In the genomic region with DNA sequence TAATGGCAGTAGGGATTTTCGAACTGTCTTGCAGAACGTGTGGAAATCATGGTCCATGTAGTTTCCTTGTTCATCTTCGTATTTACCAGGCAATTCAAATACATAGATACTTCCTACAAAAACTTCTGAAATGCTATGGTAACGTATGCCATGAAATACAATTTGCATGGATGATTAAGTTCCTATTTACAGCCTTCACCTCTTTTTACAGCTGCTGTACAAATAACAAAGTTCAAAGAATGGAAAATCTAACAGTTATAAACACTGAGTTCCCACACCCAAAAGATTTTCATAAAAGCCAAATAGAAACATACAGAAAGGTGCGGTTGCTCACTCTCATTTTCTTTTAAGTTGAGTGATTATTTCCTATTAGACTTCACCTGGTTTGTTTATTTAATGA, we compare ENCODE assay signal across 17 cellular contexts.
A peak's percentile ranks its signal among the peaks of the same experiment; 100 is the strongest.
DNase-seq lines count a peak whose midpoint lies in the region; ATAC-seq, FAIRE-seq and TF ChIP-seq lines count a peak whose summit lies in the region.
"Had no signal": no experiment of that assay in that cellular context is flagged by ENCODE, and none has a peak within 500 bp of the region (broad histone marks: within the 10 kb centered on the region; RNA-seq: fewer than 3 reads in every experiment).

No MANE protein-coding gene starts in this region.

- no peaks in the 10 kb centered on the region for H3K79me2 ChIP-seq in astrocyte (ENCODE audit: insufficient read depth, low read length)

- no peaks in the 10 kb centered on the region for H4K20me1 ChIP-seq in astrocyte (ENCODE audit: insufficient read depth, low read length)

- no peak for TF ChIP-seq EP300 in transverse colon (IDR thresholded peaks at IDR 0.05; ENCODE audit: low read depth)

- CTCF ChIA-PET in activated CD8-positive, alpha-beta T cell treated with anti-CD3 and anti-CD28 coated beads for 36 hours (lab: Charles Lee): interaction anchor here (1.4 kb wide), 1 partner anchor 14 kb away, joined by 3 read pairs; no protein-coding TSS in a partner anchor

- no peak overlapping the region for H3K27ac ChIP-seq in astrocyte (ENCODE audit: low read depth, low read length)
- H3K27ac ChIP-seq in transverse colon: peak overlapping the region in 3 of 4 donors; percentile 47 to 62 (median 56)
- H3K27ac ChIP-seq in effector memory CD4-positive, alpha-beta T cell (ENCODE audit: insufficient read depth, low read length, poor library complexity, severe bottlenecking): no peak overlapping the region
- H3K27ac ChIP-seq in ascending aorta: no peak overlapping the region

- in situ Hi-C loops in transverse colon (cut with MboI; ENCODE audit: low pct_ligation_motif_present in 1 of 4, low pct_unique_long_range_greater_than_20kb in 1 of 4, low sequenced_read_pairs in 3 of 4): loop anchor here in 1 of 4 donors (5.0 kb wide), 1 partner anchor 54 kb away; no protein-coding TSS in a partner anchor

- WGBS in transverse colon (ENCODE audit: low coverage in 1 of 2), 2 donors: 27 to 40% methylated on average over 5 of the region's 5 CpGs

- TF ChIP-seq POLR2A in transverse colon (IDR thresholded peaks at IDR 0.05): no peak

- H3K36me3 Mint-ChIP-seq in astrocyte (ENCODE audit: low read depth, unreplicated experiment): no peaks in the 10 kb centered on the region
- peaks cover 30% of the 10 kb centered on the region for H3K36me3 Mint-ChIP-seq in activated CD8-positive, alpha-beta T cell treated with anti-CD3 and anti-CD28 coated beads for 36 hours (ENCODE audit: low read depth)

- H3K4me1 ChIP-seq in astrocyte (ENCODE audit: insufficient read depth, low read length) (no peaks in the 10 kb centered on the region), mucosa of descending colon (ENCODE audit: low read depth) (peaks cover 4% of the 10 kb centered on the region), transverse colon (peaks cover 0 to 8% (median 4%) of the 10 kb centered on the region in 4 donors), ascending aorta (no peaks in the 10 kb centered on the region)
- no peaks in the 10 kb centered on the region for H3K4me1 ChIP-seq in effector memory CD4-positive, alpha-beta T cell (ENCODE audit: control insufficient read depth, insufficient read depth, low read length, poor library complexity, severe bottlenecking)
- H3K4me1 ChIP-seq: Caco-2 had no signal

- DNase-seq in GM18507 (ENCODE audit: extremely low spot score, insufficient read length, low read depth) (no peak), astrocyte (ENCODE audit: low read depth) (no peak), mucosa of descending colon (no peak), transverse colon (no peak), ascending aorta (ENCODE audit: low spot score in 2 of 2) (no peak)
- no peak for DNase-seq in activated CD8-positive, alpha-beta T cell treated with anti-CD3 and anti-CD28 coated beads for 36 hours
- no peak for DNase-seq in effector memory CD4-positive, alpha-beta T cell
- DNase-seq: C1 segment of cervical spinal cord; Caco-2; CD4-positive, alpha-beta memory T cell; DMS153; DND-41; H9 had no signal

- H3K36me3 ChIP-seq in astrocyte (ENCODE audit: insufficient read depth, low read length) (no peaks in the 10 kb centered on the region), mucosa of descending colon (ENCODE audit: low read depth) (no peaks in the 10 kb centered on the region), transverse colon (no peaks in the 10 kb centered on the region), ascending aorta (no peaks in the 10 kb centered on the region)
- no peaks in the 10 kb centered on the region for H3K36me3 ChIP-seq in effector memory CD4-positive, alpha-beta T cell (ENCODE audit: control insufficient read depth, insufficient read depth, low read length)

- H3K4me3 ChIP-seq in astrocyte (ENCODE audit: insufficient read depth, low read depth, low read length) (no peak overlapping the region), mucosa of descending colon (no peak overlapping the region), transverse colon (no peak overlapping the region), ascending aorta (no peak overlapping the region)
- no peak overlapping the region for H3K4me3 ChIP-seq in effector memory CD4-positive, alpha-beta T cell (ENCODE audit: insufficient read depth, low read depth, low read length, poor library complexity, severe bottlenecking)
- H3K4me3 ChIP-seq: GM23338 had no signal

- H3K4me1 Mint-ChIP-seq in astrocyte (ENCODE audit: low read depth, unreplicated experiment): no peaks in the 10 kb centered on the region
- H3K4me1 Mint-ChIP-seq in activated CD8-positive, alpha-beta T cell treated with anti-CD3 and anti-CD28 coated beads for 36 hours (ENCODE audit: low read depth): no peaks in the 10 kb centered on the region
- H3K4me1 Mint-ChIP-seq: GM23338 had no signal

- no peak overlapping the region for H3K4me3 Mint-ChIP-seq in astrocyte (ENCODE audit: unreplicated experiment)
- no peak overlapping the region for H3K4me3 Mint-ChIP-seq in activated CD8-positive, alpha-beta T cell treated with anti-CD3 and anti-CD28 coated beads for 36 hours
- H3K4me3 Mint-ChIP-seq: GM23338, H9 had no signal

- TF ChIP-seq CTCF in astrocyte (IDR thresholded peaks at IDR 0.05; ENCODE audit: insufficient read depth, low read depth, low read length): no peak
- no peak for TF ChIP-seq CTCF in mucosa of descending colon (IDR thresholded peaks at IDR 0.05)
- TF ChIP-seq CTCF in transverse colon (IDR thresholded peaks at IDR 0.05): no peak
- TF ChIP-seq CTCF in activated CD8-positive, alpha-beta T cell treated with anti-CD3 and anti-CD28 coated beads for 36 hours (IDR thresholded peaks at IDR 0.05): no peak
- TF ChIP-seq CTCF in ascending aorta (IDR thresholded peaks at IDR 0.05): no peak

- FAIRE-seq in GM18507 (lab: Jason Lieb, UNC) (peak; percentile 64), astrocyte (lab: Jason Lieb, UNC) (peak; percentile 23)
- FAIRE-seq: G401.6 had no signal

- no peak overlapping the region for H3K4me2 ChIP-seq in astrocyte (ENCODE audit: low read length)
- H3K4me2 ChIP-seq: GM23338 had no signal

- POLR2A ChIA-PET in activated CD8-positive, alpha-beta T cell treated with anti-CD3 and anti-CD28 coated beads for 36 hours (lab: Charles Lee): no interaction called here

- ATAC-seq in mucosa of descending colon: peak; percentile 95
- no peak for ATAC-seq in activated CD8-positive, alpha-beta T cell treated with anti-CD3 and anti-CD28 coated beads for 36 hours
- no peak for ATAC-seq in HG02840 (IDR thresholded peaks at IDR 0.05; ENCODE audit: low FRiP score, unreplicated experiment)
- ATAC-seq: GM23338, HCT116 had no signal

- H3K9me3 Mint-ChIP-seq in astrocyte (ENCODE audit: unreplicated experiment): peaks cover 4% of the 10 kb centered on the region
- H3K9me3 Mint-ChIP-seq in activated CD8-positive, alpha-beta T cell treated with anti-CD3 and anti-CD28 coated beads for 36 hours: peaks cover 22% of the 10 kb centered on the region

- H3K9ac ChIP-seq in astrocyte (ENCODE audit: low read length): no peak overlapping the region

- H2AFZ ChIP-seq in astrocyte (ENCODE audit: low read depth, low read length): no peak overlapping the region
- H2AFZ ChIP-seq: GM23338 had no signal

- no peaks in the 10 kb centered on the region for H3K27me3 Mint-ChIP-seq in astrocyte (ENCODE audit: low read depth, unreplicated experiment)
- no peaks in the 10 kb centered on the region for H3K27me3 Mint-ChIP-seq in activated CD8-positive, alpha-beta T cell treated with anti-CD3 and anti-CD28 coated beads for 36 hours
- H3K27me3 Mint-ChIP-seq: CD4-positive, alpha-beta memory T cell had no signal

- H3K27me3 ChIP-seq in astrocyte (ENCODE audit: insufficient read depth, low read length) (no peaks in the 10 kb centered on the region), transverse colon (no peaks in the 10 kb centered on the region), ascending aorta (no peaks in the 10 kb centered on the region)
- no peaks in the 10 kb centered on the region for H3K27me3 ChIP-seq in effector memory CD4-positive, alpha-beta T cell (replicated peaks; ENCODE audit: control insufficient read depth, insufficient read depth, low read length, poor library complexity, severe bottlenecking)

- H3K27ac Mint-ChIP-seq in astrocyte (ENCODE audit: unreplicated experiment): no peak overlapping the region
- no peak overlapping the region for H3K27ac Mint-ChIP-seq in activated CD8-positive, alpha-beta T cell treated with anti-CD3 and anti-CD28 coated beads for 36 hours
- H3K27ac Mint-ChIP-seq: GM23338, H9 had no signal

- H3K9me3 ChIP-seq in astrocyte (ENCODE audit: insufficient read depth, low read depth, low read length) (no peaks in the 10 kb centered on the region), mucosa of descending colon (peaks cover 6% of the 10 kb centered on the region), transverse colon (peaks cover 0 to 6% of the 10 kb centered on the region in 2 donors), ascending aorta (peaks cover 0 to 11% of the 10 kb centered on the region in 2 donors)
- no peaks in the 10 kb centered on the region for H3K9me3 ChIP-seq in effector memory CD4-positive, alpha-beta T cell (ENCODE audit: control insufficient read depth, low read length)

- intact Hi-C loops in mucosa of descending colon (cut with DNase I, micrococcal nuclease): no loop called here
- intact Hi-C loops in transverse colon (cut with DNase I; ENCODE audit: low total_unique reads): no loop called here
- intact Hi-C loops in activated CD8-positive, alpha-beta T cell treated with anti-CD3 and anti-CD28 coated beads for 36 hours (cut with micrococcal nuclease): no loop called here
- intact Hi-C loops in ascending aorta (cut with DNase I): no loop called here

Comparison
In these comparisons a context has a peak if more than half of its experiments do, and no peak if none do; other contexts are left out.
1. H3K27ac ChIP-seq: peak in transverse colon (3 of 4); none in astrocyte (single experiment), effector memory CD4-positive, alpha-beta T cell (single experiment) and ascending aorta (0 of 2).